In genomic region chr3:180871901-180872300, GRCh38 we compare ENCODE assay signal across 1 cellular context.
TF ChIP-seq lines count a peak whose summit lies in the region.

No MANE protein-coding gene starts in this region.

TF ChIP-seq in SK-N-SH, 30 proteins besides CTCF, POLR2A, EP300 and RAD21 (continued from another document):
- TF ChIP-seq ZBTB33 (IDR thresholded peaks at IDR 0.05; ENCODE audit: borderline replicate concordance, low read depth) = no peak
- no peak for TF ChIP-seq NFIC (IDR thresholded peaks at IDR 0.05; ENCODE audit: borderline replicate concordance)
- TF ChIP-seq POLR2AphosphoS5 (IDR thresholded peaks at IDR 0.05; ENCODE audit: low read depth, low read length) = no peak
- TF ChIP-seq FOXM1 (IDR thresholded peaks at IDR 0.05; ENCODE audit: low read depth) = no peak
- TF ChIP-seq YY1 (IDR thresholded peaks at IDR 0.05; ENCODE audit: low read depth) = no peak
- no peak for TF ChIP-seq JUND (IDR thresholded peaks at IDR 0.05)
- TF ChIP-seq EZH2phosphoT487 (IDR thresholded peaks at IDR 0.05; ENCODE audit: borderline replicate concordance, low read depth) = no peak
- TF ChIP-seq RFX5 (IDR thresholded peaks at IDR 0.05; ENCODE audit: low read length) = no peak
